In genomic region chr6:122491915-122492537, GRCh38 we compare ENCODE assay signal across 8 cellular contexts. TPM values are rescaled to one million over a fixed set of nuclear protein-coding genes. Genes with fewer than 3 reads are reported as not detected.
DNase-seq lines count a peak whose midpoint lies in the region; ATAC-seq lines count a peak whose summit lies in the region.

No MANE protein-coding gene starts in this region.

- ATAC-seq in HG03196 (IDR thresholded peaks at IDR 0.05; ENCODE audit: unreplicated experiment), result peak; percentile 88
- peak; percentile 98 for ATAC-seq in left lobe of liver

- DNase-seq in C1 segment of cervical spinal cord (lab: John Stamatoyannopoulos, UW) (peak in 11 of 14 donors; percentile 5 to 68 (median 25)), GM19238 (ENCODE audit: insufficient read length, low spot score) (peak; percentile 20), NCI-H226 (peak; percentile 39), caudate nucleus (lab: John Stamatoyannopoulos, UW) (peak in 53 of 61 donors; percentile 0 to 77 (median 27)), left lobe of liver (ENCODE audit: low spot score) (peak; percentile 54)
- DNase-seq in activated CD4-positive, CD25-positive, alpha-beta regulatory T cell (lab: John Stamatoyannopoulos, UW), result peak; percentile 17 to 51 (median 28)
- peak; percentile 52 to 63 for DNase-seq in stimulated activated CD4-positive, alpha-beta T cell treated with anti-CD3 and anti-CD28 coated beads, Interleukin-4, amount 100 ng/mL, for 48 hours (ENCODE audit: low read depth in 2 of 2)

- H3K27ac ChIP-seq in caudate nucleus (ENCODE audit: low read depth, low read length), result no peak overlapping the region

RNA-seq across cellular contexts. Expression of gene SERINC1, which starts 20.4 kb away (rescaled TPM):
- total RNA-seq in left lobe of liver, result 87.4 TPM
